In genomic region chr13:49220035-49220855, GRCh38 we compare ENCODE assay signal across 8 cellular contexts. TPM values are rescaled to one million over a fixed set of nuclear protein-coding genes. Genes with fewer than 3 reads are reported as not detected.
A peak's percentile ranks its signal among the peaks of the same experiment; 100 is the strongest.
DNase-seq lines count a peak whose midpoint lies in the region; ATAC-seq and TF ChIP-seq lines count a peak whose summit lies in the region.

MLNR (plus strand) TSS chr13:49220338; CDS start chr13:49220338, 0 bp downstream.

- no peak within 1 kb of the TSS for H2BK5ac ChIP-seq in mesendoderm (ENCODE audit: low read length)

- H3K9me3 ChIP-seq in WERI-Rb-1 (ENCODE audit: severe bottlenecking) (no peaks in the 10 kb centered on the region), ectodermal cell (ENCODE audit: control insufficient read depth, low read length) (no peaks in the 10 kb centered on the region), stomach smooth muscle (ENCODE audit: control insufficient read depth in 2 of 2, low read length in 2 of 2) (no peaks in the 10 kb centered on the region)

- H2BK120ac ChIP-seq in mesendoderm (ENCODE audit: low read depth, low read length), result no peak within 1 kb of the TSS

- H3K79me2 ChIP-seq in ACC112 (ENCODE audit: control insufficient read depth, insufficient read depth, low read length, unreplicated experiment) (no peaks in the 10 kb centered on the region), mesendoderm (ENCODE audit: control insufficient read depth, insufficient read depth, low read length) (no peaks in the 10 kb centered on the region)

- H4K5ac ChIP-seq in mesendoderm (ENCODE audit: low read length), result no peak within 1 kb of the TSS

- peak within 1 kb of the TSS; percentile 48 for H3K9ac ChIP-seq in mesendoderm (ENCODE audit: low read length)
- peak within 1 kb of the TSS; percentile 2 to 69 for H3K9ac ChIP-seq in stomach smooth muscle (ENCODE audit: low read length in 2 of 2)

- peak within 1 kb of the TSS; percentile 66 for H3K4me2 ChIP-seq in mesendoderm (ENCODE audit: low read length)

- H3K27ac ChIP-seq in ACC112 (ENCODE audit: low read depth, low read length), result no peak within 1 kb of the TSS
- H3K27ac ChIP-seq in WERI-Rb-1, result no peak within 1 kb of the TSS
- H3K27ac ChIP-seq in ectodermal cell (ENCODE audit: insufficient read depth, low read depth, low read length, poor library complexity, severe bottlenecking), result no peak within 1 kb of the TSS
- no peak within 1 kb of the TSS for H3K27ac ChIP-seq in mesendoderm (ENCODE audit: low read depth, low read length)
- peak within 1 kb of the TSS; percentile 80 for H3K27ac ChIP-seq in stomach smooth muscle (ENCODE audit: low read length)

- H3K4me3 ChIP-seq in ACC112 (ENCODE audit: low read depth, low read length) (peak within 1 kb of the TSS; percentile 56), H7 (ENCODE audit: insufficient read depth, low read depth, low read length) (peak within 1 kb of the TSS; percentile 42), WERI-Rb-1 (ENCODE audit: low read depth, low read length) (peak within 1 kb of the TSS; percentile 36), ectodermal cell (ENCODE audit: insufficient read depth, low read depth, low read length) (peak within 1 kb of the TSS; percentile 13), mesendoderm (ENCODE audit: low read length) (no peak within 1 kb of the TSS), stomach smooth muscle (ENCODE audit: low read length in 2 of 2) (peak within 1 kb of the TSS; percentile 63 to 80)

- DNase-seq in H7 (peak; percentile 91), WERI-Rb-1 (peak; percentile 14), mesendoderm (peak; percentile 72)

- no peaks in the 10 kb centered on the region for H3K79me1 ChIP-seq in mesendoderm (ENCODE audit: low read length)

- no peak within 1 kb of the TSS for H3K4ac ChIP-seq in mesendoderm (ENCODE audit: low read depth, low read length)

- H2AFZ ChIP-seq in ACC112 (ENCODE audit: low read length, unreplicated experiment), result peak within 1 kb of the TSS; percentile 14

- H2BK15ac ChIP-seq in mesendoderm (replicated peaks; ENCODE audit: low read depth), result no peak within 1 kb of the TSS

- ATAC-seq in HG02588 (IDR thresholded peaks at IDR 0.05; ENCODE audit: unreplicated experiment) (no peak), HG03139 (IDR thresholded peaks at IDR 0.05; ENCODE audit: unreplicated experiment) (no peak)

- 0 out of 2 replicates have a peak, but pooled peaks have one; percentile 9 for TF ChIP-seq CTCF in WERI-Rb-1 (IDR thresholded peaks at IDR 0.05; ENCODE audit: low read depth, low read length)

- peak within 1 kb of the TSS; percentile 82 for H3K56ac ChIP-seq in mesendoderm (ENCODE audit: low read length)

- no peak within 1 kb of the TSS for H3K23ac ChIP-seq in mesendoderm (ENCODE audit: low read length)

- no peak within 1 kb of the TSS for H4K8ac ChIP-seq in mesendoderm (ENCODE audit: low read depth, low read length)

- 4% methylated on average over 111 of the region's 111 CpGs for WGBS in ectodermal cell, 2 experiments
- no CpG with 5 or more reads among the region's 111 CpGs for WGBS in mesendoderm (ENCODE audit: extremely low coverage, insufficient coverage, low lambda C conversion rate)

- H2AK5ac ChIP-seq in mesendoderm (ENCODE audit: low read length), result no peak within 1 kb of the TSS

- H3K4me1 ChIP-seq in ACC112 (ENCODE audit: control insufficient read depth, insufficient read depth, low read length, unreplicated experiment), result no peaks in the 10 kb centered on the region
- H3K4me1 ChIP-seq in ectodermal cell (ENCODE audit: control insufficient read depth, insufficient read depth, low read length), result peaks cover 7% of the 10 kb centered on the region
- H3K4me1 ChIP-seq in mesendoderm (ENCODE audit: control insufficient read depth, low read depth, low read length), result peaks cover 2% of the 10 kb centered on the region
- peaks cover 28% of the 10 kb centered on the region for H3K4me1 ChIP-seq in stomach smooth muscle (ENCODE audit: control insufficient read depth, insufficient read depth, low read length)

- H3K18ac ChIP-seq in mesendoderm (ENCODE audit: low read length), result no peak within 1 kb of the TSS

- peaks cover 66% of the 10 kb centered on the region for H3K27me3 ChIP-seq in ACC112 (ENCODE audit: insufficient read depth, low read length)
- H3K27me3 ChIP-seq in H7 (ENCODE audit: control insufficient read depth, insufficient read depth, low read length), result peaks cover 76% of the 10 kb centered on the region
- peaks cover 4% of the 10 kb centered on the region for H3K27me3 ChIP-seq in WERI-Rb-1 (ENCODE audit: insufficient read depth, low read depth, severe bottlenecking)
- H3K27me3 ChIP-seq in ectodermal cell (ENCODE audit: control insufficient read depth, insufficient read depth, low read length, poor library complexity, severe bottlenecking), result peaks cover 88% of the 10 kb centered on the region
- peaks cover 53% of the 10 kb centered on the region for H3K27me3 ChIP-seq in mesendoderm (ENCODE audit: insufficient read depth, low read length, poor library complexity)
- peaks cover 4 to 8% of the 10 kb centered on the region in 2 donors for H3K27me3 ChIP-seq in stomach smooth muscle (ENCODE audit: control insufficient read depth in 1 of 2, insufficient read depth in 2 of 2, low read length in 2 of 2)

- no peaks in the 10 kb centered on the region for H3K36me3 ChIP-seq in ACC112 (ENCODE audit: insufficient read depth, low read length)
- H3K36me3 ChIP-seq in H7 (replicated peaks; ENCODE audit: control insufficient read depth, insufficient read depth, low read length), result no peaks in the 10 kb centered on the region
- no peaks in the 10 kb centered on the region for H3K36me3 ChIP-seq in WERI-Rb-1
- H3K36me3 ChIP-seq in ectodermal cell (ENCODE audit: control insufficient read depth, insufficient read depth, low read length), result no peaks in the 10 kb centered on the region
- no peaks in the 10 kb centered on the region for H3K36me3 ChIP-seq in mesendoderm (ENCODE audit: control insufficient read depth, insufficient read depth, low read length)
- no peaks in the 10 kb centered on the region for H3K36me3 ChIP-seq in stomach smooth muscle (ENCODE audit: control insufficient read depth in 2 of 2, insufficient read depth in 2 of 2, low read length in 2 of 2)

RNA-seq across cellular contexts. Expression of gene MLNR, which starts in this region (rescaled TPM):
- not detected in 2 replicates for total RNA-seq in H7 (2014; rRNA removed; shearing (Covaris generic))
- not detected for polyA plus RNA-seq in ectodermal cell (2013, experiment 1 of 4)
- polyA plus RNA-seq in ectodermal cell (2013, experiment 2 of 4), result not detected
- polyA plus RNA-seq in ectodermal cell (2013, experiment 3 of 4), result not detected
- not detected for polyA plus RNA-seq in ectodermal cell (2013, experiment 4 of 4)
- polyA plus RNA-seq in mesendoderm (2013, experiment 1 of 2), result 0.06 TPM
- not detected for polyA plus RNA-seq in mesendoderm (2013, experiment 2 of 2)

Comparison
In these comparisons a context has a peak if more than half of its experiments do, and no peak if none do; other contexts are left out.
1. Peak in DNase-seq and H3K4me3 ChIP-seq in H7; RNA of the gene not detected or under 1 TPM.
2. DNase-seq: peak in every context shown above with its lines; median percentile 91 in H7; 72 in mesendoderm; 14 in WERI-Rb-1.